ENCODE assay signal across 8 cellular contexts in genomic region chr1:109620396-109620817, GRCh38. TPM values are rescaled to one million over a fixed set of nuclear protein-coding genes. Genes with fewer than 3 reads are reported as not detected.
DNase-seq lines count a peak whose midpoint lies in the region; ATAC-seq and TF ChIP-seq lines count a peak whose summit lies in the region.

No MANE protein-coding gene starts in this region.

- H3K27ac Mint-ChIP-seq in WTC11, result peak overlapping the region; percentile 92

- no peaks in the 10 kb centered on the region for H3K9me3 Mint-ChIP-seq in WTC11

- POLR2A ChIA-PET in WTC11 (lab: Charles Lee), result interaction anchor here (1.0 to 2.6 kb wide), 2 partner anchors 23 to 72 kb away, joined by 3 to 13 read pairs; partner anchors contain the start of gene GNAI3

- ATAC-seq in HG03045 (IDR thresholded peaks at IDR 0.05; ENCODE audit: unreplicated experiment) (peak; percentile 8), WTC11 (peak; percentile 5), GM19324 (IDR thresholded peaks at IDR 0.05; ENCODE audit: low FRiP score, unreplicated experiment) (no peak)

- H3K4me3 Mint-ChIP-seq in WTC11, result peak overlapping the region; percentile 97

- CTCF ChIA-PET in WTC11 (lab: Charles Lee), result interaction anchor here (0.5 to 2.8 kb wide), 18 partner anchors 10 to 170 kb away, joined by 3 to 44 read pairs (median 4); partner anchors contain the start of genes CYB561D1 and GNAI3

- H2AFZ ChIP-seq in neuron (ENCODE audit: low read depth, low read length), result peak overlapping the region; percentile 6

- peak overlapping the region; percentile 86 to 99 for H3K4me3 ChIP-seq in foreskin fibroblast (ENCODE audit: low read depth in 1 of 2, low read length in 2 of 2)
- peak overlapping the region; percentile 82 for H3K4me3 ChIP-seq in neuron (ENCODE audit: low read length)

- DNase-seq in D341Med (ENCODE audit: low spot score) (peak; percentile 29), WTC11 (ENCODE audit: low spot score) (no peak), foreskin fibroblast (peak; percentile 65 to 79), NK-92 (lab: John Stamatoyannopoulos, UW; ENCODE audit: unreplicated experiment) (no peak)
- no peak for DNase-seq in effector CD8-positive, alpha-beta T cell (lab: John Stamatoyannopoulos, UW)

- TF ChIP-seq CTCF in WTC11 (IDR thresholded peaks at IDR 0.05), result no peak
- TF ChIP-seq CTCF in foreskin fibroblast (IDR thresholded peaks at IDR 0.05; ENCODE audit: low read depth, low read length), result no peak

- peaks cover 40% of the 10 kb centered on the region for H3K4me1 ChIP-seq in neuron (ENCODE audit: insufficient read depth, low read length)

- H3K36me3 ChIP-seq in neuron (ENCODE audit: insufficient read depth, low read length), result no peaks in the 10 kb centered on the region

- peaks cover 42% of the 10 kb centered on the region for H3K4me1 Mint-ChIP-seq in WTC11

- H3K27me3 ChIP-seq in neuron (ENCODE audit: insufficient read depth, low read length), result no peaks in the 10 kb centered on the region

- no peaks in the 10 kb centered on the region for H3K27me3 Mint-ChIP-seq in WTC11 (ENCODE audit: low read depth)

- H3K9me3 ChIP-seq in neuron (ENCODE audit: low read length), result no peaks in the 10 kb centered on the region

- H3K36me3 Mint-ChIP-seq in WTC11, result no peaks in the 10 kb centered on the region

TF ChIP-seq in WTC11, 78 proteins besides CTCF, POLR2A, EP300 and RAD21:
- no peak for TF ChIP-seq CDX4 (CRISPR knock-in tag; IDR thresholded peaks at IDR 0.05; ENCODE audit: borderline replicate concordance)
- TF ChIP-seq TEAD1 (CRISPR knock-in tag; IDR thresholded peaks at IDR 0.05), result 0 out of 2 replicates have a peak, but pooled peaks have one; percentile 32

RNA-seq across cellular contexts. Expression of gene AMPD2, which starts 0.8 kb away (rescaled TPM):
- 51.8 to 79.8 TPM (median 60.0 TPM) in 3 replicates for total RNA-seq in WTC11 (2021)

RNA-seq across cellular contexts. Expression of gene GNAT2, which starts 1.0 kb away (rescaled TPM):
- total RNA-seq in WTC11 (2021), result 0.14 TPM in 1 of 3 replicates, not detected in the others

RNA-seq across cellular contexts. Expression of gene GSTM4, which starts 35.5 kb away (rescaled TPM):
- 16.4 to 18.1 TPM (median 16.7 TPM) in 3 replicates for total RNA-seq in WTC11 (2021)

RNA-seq across cellular contexts. Expression of gene GSTM2, which starts 47.5 kb away (rescaled TPM):
- total RNA-seq in WTC11 (2021), result 12.9 to 15.4 TPM (median 15.3 TPM) in 3 replicates

Comparison
In these comparisons a context has a peak if more than half of its experiments do, and no peak if none do; other contexts are left out.
1. DNase-seq: peak in D341Med (single experiment) and foreskin fibroblast (2 of 2); none in WTC11 (single experiment), effector CD8-positive, alpha-beta T cell (single experiment) and NK-92 (single experiment).